In the genomic region with DNA sequence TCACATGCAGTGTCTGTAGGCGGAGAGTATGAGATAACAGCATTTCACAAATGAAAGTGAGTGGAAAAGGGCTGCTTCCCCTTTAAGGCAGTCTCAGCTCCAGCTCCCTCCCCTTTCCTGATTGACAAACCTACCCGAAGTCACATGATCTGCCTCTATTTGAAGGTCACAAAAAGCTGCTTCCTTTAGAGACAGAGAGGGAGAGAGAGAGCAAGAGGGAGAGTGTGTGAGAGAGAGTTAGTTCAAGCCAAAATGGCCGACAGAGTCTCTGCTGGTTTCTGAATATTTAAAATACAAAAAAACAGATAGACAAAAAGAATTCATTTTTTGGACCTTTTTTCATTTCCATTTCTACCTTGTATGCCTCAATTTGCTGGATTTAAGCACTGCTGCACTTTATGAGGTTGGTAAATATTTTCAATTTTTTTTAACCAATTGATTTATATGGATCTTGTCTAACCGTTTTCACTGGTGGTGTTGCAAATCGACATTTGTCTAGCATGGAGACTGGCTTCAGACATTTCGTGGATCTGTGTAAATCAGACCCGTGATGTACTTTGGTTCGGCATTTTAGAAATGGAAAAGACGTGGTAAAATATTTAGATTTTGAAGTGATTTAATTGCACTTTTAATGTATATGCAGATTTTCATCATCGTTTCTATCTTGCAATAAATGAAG, we compare ENCODE assay signal across 8 cellular contexts. TPM values are rescaled to one million over a fixed set of nuclear protein-coding genes. Genes with fewer than 3 reads are reported as not detected.
DNase-seq lines count a peak whose midpoint lies in the region; ATAC-seq and TF ChIP-seq lines count a peak whose summit lies in the region.

A gene with protein sequence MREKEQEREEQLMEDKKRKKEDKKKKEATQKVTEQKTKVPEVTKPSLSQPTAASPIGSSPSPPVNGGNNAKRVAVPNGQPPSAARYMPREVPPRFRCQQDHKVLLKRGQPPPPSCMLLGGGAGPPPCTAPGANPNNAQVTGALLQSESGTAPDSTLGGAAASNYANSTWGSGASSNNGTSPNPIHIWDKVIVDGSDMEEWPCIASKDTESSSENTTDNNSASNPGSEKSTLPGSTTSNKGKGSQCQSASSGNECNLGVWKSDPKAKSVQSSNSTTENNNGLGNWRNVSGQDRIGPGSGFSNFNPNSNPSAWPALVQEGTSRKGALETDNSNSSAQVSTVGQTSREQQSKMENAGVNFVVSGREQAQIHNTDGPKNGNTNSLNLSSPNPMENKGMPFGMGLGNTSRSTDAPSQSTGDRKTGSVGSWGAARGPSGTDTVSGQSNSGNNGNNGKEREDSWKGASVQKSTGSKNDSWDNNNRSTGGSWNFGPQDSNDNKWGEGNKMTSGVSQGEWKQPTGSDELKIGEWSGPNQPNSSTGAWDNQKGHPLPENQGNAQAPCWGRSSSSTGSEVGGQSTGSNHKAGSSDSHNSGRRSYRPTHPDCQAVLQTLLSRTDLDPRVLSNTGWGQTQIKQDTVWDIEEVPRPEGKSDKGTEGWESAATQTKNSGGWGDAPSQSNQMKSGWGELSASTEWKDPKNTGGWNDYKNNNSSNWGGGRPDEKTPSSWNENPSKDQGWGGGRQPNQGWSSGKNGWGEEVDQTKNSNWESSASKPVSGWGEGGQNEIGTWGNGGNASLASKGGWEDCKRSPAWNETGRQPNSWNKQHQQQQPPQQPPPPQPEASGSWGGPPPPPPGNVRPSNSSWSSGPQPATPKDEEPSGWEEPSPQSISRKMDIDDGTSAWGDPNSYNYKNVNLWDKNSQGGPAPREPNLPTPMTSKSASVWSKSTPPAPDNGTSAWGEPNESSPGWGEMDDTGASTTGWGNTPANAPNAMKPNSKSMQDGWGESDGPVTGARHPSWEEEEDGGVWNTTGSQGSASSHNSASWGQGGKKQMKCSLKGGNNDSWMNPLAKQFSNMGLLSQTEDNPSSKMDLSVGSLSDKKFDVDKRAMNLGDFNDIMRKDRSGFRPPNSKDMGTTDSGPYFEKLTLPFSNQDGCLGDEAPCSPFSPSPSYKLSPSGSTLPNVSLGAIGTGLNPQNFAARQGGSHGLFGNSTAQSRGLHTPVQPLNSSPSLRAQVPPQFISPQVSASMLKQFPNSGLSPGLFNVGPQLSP (N-terminal part only) (plus strand): TSS at position 188 of the 679 bp plus-strand sequence. CDS start 211 bp downstream, at position 399.

- H3K4me3 Mint-ChIP-seq in dendritic cell treated with granulocyte-macrophage colony-stimulating factor and Interleukin-4, amounts not matched to agents 40 ng/mL and 50 ng/mL, for 4 days = peak within 1 kb of the TSS; percentile 78

- TF ChIP-seq CTCF in BE2C (IDR thresholded peaks at IDR 0.05; ENCODE audit: low read depth, low read length) = no peak

- intact Hi-C loops in dendritic cell treated with granulocyte-macrophage colony-stimulating factor and Interleukin-4, amounts not matched to agents 40 ng/mL and 50 ng/mL, for 4 days (cut with micrococcal nuclease) = loop anchor here (2.0 to 5.0 kb wide), 4 partner anchors 13 to 136 kb away; no protein-coding TSS in a partner anchor

- H3K4me1 Mint-ChIP-seq in dendritic cell treated with granulocyte-macrophage colony-stimulating factor and Interleukin-4, amounts not matched to agents 40 ng/mL and 50 ng/mL, for 4 days (ENCODE audit: low read depth) = peaks cover 49% of the 10 kb centered on the region

- no peaks in the 10 kb centered on the region for H3K36me3 ChIP-seq in BE2C

- H3K27ac Mint-ChIP-seq in dendritic cell treated with granulocyte-macrophage colony-stimulating factor and Interleukin-4, amounts not matched to agents 40 ng/mL and 50 ng/mL, for 4 days = peak within 1 kb of the TSS; percentile 84

- DNase-seq in BE2C (peak; percentile 80), GM19238 (ENCODE audit: insufficient read length, low spot score) (peak; percentile 53), NCI-H524 (lab: John Stamatoyannopoulos, UW) (peak; percentile 96 to 97), left kidney (ENCODE audit: low read depth, low spot score) (peak; percentile 99)
- DNase-seq in activated CD4-positive, alpha-beta T cell treated with anti-CD3 and anti-CD28 coated beads for 24 hours (ENCODE audit: low read depth in 2 of 2) = peak; percentile 44 to 69
- peak; percentile 49 to 65 for DNase-seq in stimulated activated CD4-positive, alpha-beta T cell treated with anti-CD3 and anti-CD28 coated beads, Interleukin-2, amount 100 ng/mL, for 48 hours

- ATAC-seq in HG03442 (IDR thresholded peaks at IDR 0.05; ENCODE audit: unreplicated experiment) = peak; percentile 83

- no peaks in the 10 kb centered on the region for H3K27me3 ChIP-seq in BE2C

- H3K9me3 ChIP-seq in BE2C = no peaks in the 10 kb centered on the region

- H3K4me3 ChIP-seq in BE2C (ENCODE audit: low read depth, low read length) = peak within 1 kb of the TSS; percentile 96

- H3K27me3 Mint-ChIP-seq in dendritic cell treated with granulocyte-macrophage colony-stimulating factor and Interleukin-4, amounts not matched to agents 40 ng/mL and 50 ng/mL, for 4 days = no peaks in the 10 kb centered on the region

- H3K4me1 ChIP-seq in BE2C = peaks cover 24% of the 10 kb centered on the region

- H3K36me3 Mint-ChIP-seq in dendritic cell treated with granulocyte-macrophage colony-stimulating factor and Interleukin-4, amounts not matched to agents 40 ng/mL and 50 ng/mL, for 4 days (ENCODE audit: low read depth) = peaks cover 6% of the 10 kb centered on the region

- H3K9me3 Mint-ChIP-seq in dendritic cell treated with granulocyte-macrophage colony-stimulating factor and Interleukin-4, amounts not matched to agents 40 ng/mL and 50 ng/mL, for 4 days = no peaks in the 10 kb centered on the region

RNA-seq across cellular contexts. Expression of the gene that starts here (rescaled TPM):
- polyA plus RNA-seq in BE2C (2012; ENCODE audit: insufficient read depth, insufficient read length, low read depth) = 3.9 TPM

Comparison
In these comparisons a context has a peak if more than half of its experiments do, and no peak if none do; other contexts are left out.
1. Peak in every context shown above with its lines: DNase-seq, ATAC-seq and H3K4me3 ChIP-seq.